Comparison of ENCODE assay signal across 1 cellular context in genomic region chr7:26191233-26191973, GRCh38.
TF ChIP-seq lines count a peak whose summit lies in the region.

No MANE protein-coding gene starts in this region.

TF ChIP-seq in GM23338, 12 proteins besides CTCF, POLR2A, EP300 and RAD21 (continued from another document):
- TF ChIP-seq ZNF462 (CRISPR knock-in tag; IDR thresholded peaks at IDR 0.05) = no peak
- no peak for TF ChIP-seq JUNB (IDR thresholded peaks at IDR 0.05; ENCODE audit: unreplicated experiment)
- TF ChIP-seq EZH2 (IDR thresholded peaks at IDR 0.05; ENCODE audit: low read depth, unreplicated experiment) = no peak
- TF ChIP-seq ZNF331 (CRISPR knock-in tag; IDR thresholded peaks at IDR 0.05; ENCODE audit: low read depth) = no peak
- no peak for TF ChIP-seq ZNF114 (CRISPR knock-in tag; IDR thresholded peaks at IDR 0.05)
- no peak for TF ChIP-seq CREB1 (CRISPR knock-in tag; IDR thresholded peaks at IDR 0.05; ENCODE audit: low read depth)
- TF ChIP-seq STAT1 (IDR thresholded peaks at IDR 0.05; ENCODE audit: unreplicated experiment) = no peak
- TF ChIP-seq POLR2AphosphoS5 (IDR thresholded peaks at IDR 0.05; ENCODE audit: low read depth) = no peak; the same call in 1 of the 2 replicates
- TF ChIP-seq REST (IDR thresholded peaks at IDR 0.05; ENCODE audit: unreplicated experiment) = no peak
